In genomic region chr11:69645801-69646492, GRCh38 we compare ENCODE assay signal across 19 cellular contexts. TPM values are rescaled to one million over a fixed set of nuclear protein-coding genes. Genes with fewer than 3 reads are reported as not detected.
DNase-seq lines count a peak whose midpoint lies in the region; ATAC-seq, FAIRE-seq and TF ChIP-seq lines count a peak whose summit lies in the region.
"Had no signal": no experiment of that assay in that cellular context is flagged by ENCODE, and none has a peak within 500 bp of the region (broad histone marks: within the 10 kb centered on the region; RNA-seq: fewer than 3 reads in every experiment).

No MANE protein-coding gene starts in this region.

- intact Hi-C loops in endothelial cell of umbilical vein (cut with micrococcal nuclease) (no loop called here), spleen (cut with DNase I; ENCODE audit: low total_unique reads) (no loop called here)

- CTCF ChIA-PET in endothelial cell of umbilical vein (lab: Charles Lee), result interaction anchor here (6.3 kb wide), 1 partner anchor 543 kb away, joined by 154 read pairs; no protein-coding TSS in a partner anchor
- CTCF ChIA-PET in activated CD4-positive, alpha-beta memory T cell treated with anti-CD3 and anti-CD28 coated beads, Interleukin-2, amount 10 ng/mL, durations not matched to agents 7 days and 5 days (lab: Charles Lee), result interaction anchor here (0.8 kb wide), 1 partner anchor 24 kb away, joined by 3 read pairs; no protein-coding TSS in a partner anchor

- no peaks in the 10 kb centered on the region for H3K9me1 ChIP-seq in endothelial cell of umbilical vein (replicated peaks; ENCODE audit: control insufficient read depth, extremely low read depth, insufficient read depth, low read length)

- TF ChIP-seq POLR2A in endothelial cell of umbilical vein (IDR thresholded peaks at IDR 0.05; ENCODE audit: low read depth, low read length) (no peak), spleen (IDR thresholded peaks at IDR 0.05) (no peak)

- H4K20me1 ChIP-seq in endothelial cell of umbilical vein (replicated peaks; ENCODE audit: control insufficient read depth, extremely low read depth, insufficient read depth, low read length), result no peaks in the 10 kb centered on the region

- no peak overlapping the region for H3K4me3 ChIP-seq in endothelial cell of umbilical vein (replicated peaks in 1 of 3; ENCODE audit: insufficient read depth in 1 of 3, low read depth in 1 of 3, low read length in 3 of 3)
- H3K4me3 ChIP-seq in spleen, result no peak overlapping the region
- H3K4me3 ChIP-seq: heart left ventricle had no signal

- peaks cover 7% of the 10 kb centered on the region for H3K27me3 Mint-ChIP-seq in activated CD4-positive, alpha-beta memory T cell treated with anti-CD3 and anti-CD28 coated beads, Interleukin-2, amount 10 ng/mL, durations not matched to agents 7 days and 5 days

- H3K27ac ChIP-seq in endothelial cell of umbilical vein (ENCODE audit: insufficient read depth, low read depth, low read length) (no peak overlapping the region), spleen (no peak overlapping the region)

- no peaks in the 10 kb centered on the region for H3K36me3 Mint-ChIP-seq in activated CD4-positive, alpha-beta memory T cell treated with anti-CD3 and anti-CD28 coated beads, Interleukin-2, amount 10 ng/mL, durations not matched to agents 7 days and 5 days (ENCODE audit: low read depth)
- H3K36me3 Mint-ChIP-seq: natural killer cell had no signal

- no peak overlapping the region for H3K9ac ChIP-seq in endothelial cell of umbilical vein (replicated peaks; ENCODE audit: extremely low read depth, insufficient read depth, low read length)

- H3K27me3 ChIP-seq in endothelial cell of umbilical vein (ENCODE audit: control insufficient read depth in 2 of 2, insufficient read depth in 2 of 2, low read length in 2 of 2) (no peaks in the 10 kb centered on the region), spleen (replicated peaks in 1 of 7) (peaks cover 0 to 32% (median 6%) of the 10 kb centered on the region in 7 donors)

- no peak for ATAC-seq in GM18861 (IDR thresholded peaks at IDR 0.05; ENCODE audit: unreplicated experiment)
- ATAC-seq: activated T-helper 17 cell treated with anti-CD3 and anti-CD28 coated beads, Interleukin-2, amount 50 U/mL, for 72 hours; heart left ventricle; left ventricle myocardium superior; natural killer cell had no signal

- H3K9me3 Mint-ChIP-seq in activated CD4-positive, alpha-beta memory T cell treated with anti-CD3 and anti-CD28 coated beads, Interleukin-2, amount 10 ng/mL, durations not matched to agents 7 days and 5 days, result no peaks in the 10 kb centered on the region
- H3K9me3 Mint-ChIP-seq: activated CD4-positive, alpha-beta T cell treated with anti-CD3 and anti-CD28 coated beads, Interleukin-2, amount 10 ng/mL, durations not matched to agents 7 days and 5 days; activated T-helper 17 cell treated with anti-CD3 and anti-CD28 coated beads, Interleukin-2, amount 50 U/mL, for 72 hours; IgD-negative memory B cell; natural killer cell had no signal

- DNase-seq in NCI-H748 (lab: John Stamatoyannopoulos, UW; ENCODE audit: unreplicated experiment) (peak; percentile 47), NCI-H748 treated with DMSO at 0.1 percent for 48 hours (lab: John Stamatoyannopoulos, UW) (no peak), NCI-H345 treated with DMSO at 0.1 percent for 48 hours (lab: John Stamatoyannopoulos, UW; ENCODE audit: unreplicated experiment) (peak; percentile 5), endothelial cell of umbilical vein (ENCODE audit: low read depth, low spot score) (no peak), spleen (peak; percentile 70), amniotic stem cell (lab: John Stamatoyannopoulos, UW) (no peak)
- no peak for DNase-seq in activated CD4-positive, alpha-beta memory T cell treated with anti-CD3 and anti-CD28 coated beads, Interleukin-2, amount 10 ng/mL, durations not matched to agents 7 days and 5 days
- DNase-seq: activated CD4-positive, alpha-beta T cell treated with anti-CD3 and anti-CD28 coated beads, Interleukin-2, amount 10 ng/mL, durations not matched to agents 7 days and 5 days; DND-41; HCEC 1CT; left ventricle myocardium superior; natural killer cell; NCI-H1436 treated with DMSO at 0.1 percent for 48 hours; trophoblast cell had no signal

- H3K27ac Mint-ChIP-seq in activated CD4-positive, alpha-beta memory T cell treated with anti-CD3 and anti-CD28 coated beads, Interleukin-2, amount 10 ng/mL, durations not matched to agents 7 days and 5 days, result no peak overlapping the region
- H3K27ac Mint-ChIP-seq: activated CD4-positive, alpha-beta T cell treated with anti-CD3 and anti-CD28 coated beads, Interleukin-2, amount 10 ng/mL, durations not matched to agents 7 days and 5 days; activated T-helper 17 cell treated with anti-CD3 and anti-CD28 coated beads, Interleukin-2, amount 50 U/mL, for 72 hours; IgD-negative memory B cell; natural killer cell had no signal

- no peak overlapping the region for H2AFZ ChIP-seq in endothelial cell of umbilical vein (ENCODE audit: low read depth, low read length)

- H3K4me2 ChIP-seq in endothelial cell of umbilical vein (ENCODE audit: insufficient read depth, low read length), result no peak overlapping the region

- peaks cover 88% of the 10 kb centered on the region for H3K79me2 ChIP-seq in endothelial cell of umbilical vein (ENCODE audit: control insufficient read depth, insufficient read depth, low read length)

- peaks cover 5% of the 10 kb centered on the region for H3K4me1 Mint-ChIP-seq in activated CD4-positive, alpha-beta memory T cell treated with anti-CD3 and anti-CD28 coated beads, Interleukin-2, amount 10 ng/mL, durations not matched to agents 7 days and 5 days

- H3K9me3 ChIP-seq in endothelial cell of umbilical vein (replicated peaks; ENCODE audit: control insufficient read depth, insufficient read depth, low read length) (no peaks in the 10 kb centered on the region), spleen (no peaks in the 10 kb centered on the region)
- H3K9me3 ChIP-seq: heart left ventricle had no signal

- POLR2A ChIA-PET in endothelial cell of umbilical vein (lab: Charles Lee), result interaction anchor here (0.6 kb wide), 1 partner anchor 1152 kb away, joined by 3 read pairs; no protein-coding TSS in a partner anchor
- POLR2A ChIA-PET in activated CD4-positive, alpha-beta memory T cell treated with anti-CD3 and anti-CD28 coated beads, Interleukin-2, amount 10 ng/mL, durations not matched to agents 7 days and 5 days (lab: Charles Lee), result interaction anchor here (1.2 kb wide), 1 partner anchor 349 kb away, joined by 3 read pairs; no protein-coding TSS in a partner anchor

- H3K4me1 ChIP-seq in endothelial cell of umbilical vein (ENCODE audit: control insufficient read depth, extremely low read depth, insufficient read depth, low read length), result peaks cover 13% of the 10 kb centered on the region
- H3K4me1 ChIP-seq in spleen, result peaks cover 15 to 86% (median 45%) of the 10 kb centered on the region in 6 donors

- FAIRE-seq in endothelial cell of umbilical vein (lab: Jason Lieb, UNC), result no peak
- FAIRE-seq: GM12891 had no signal

- no peak overlapping the region for H3K4me3 Mint-ChIP-seq in activated CD4-positive, alpha-beta memory T cell treated with anti-CD3 and anti-CD28 coated beads, Interleukin-2, amount 10 ng/mL, durations not matched to agents 7 days and 5 days
- H3K4me3 Mint-ChIP-seq: activated CD4-positive, alpha-beta T cell treated with anti-CD3 and anti-CD28 coated beads, Interleukin-2, amount 10 ng/mL, durations not matched to agents 7 days and 5 days; activated T-helper 17 cell treated with anti-CD3 and anti-CD28 coated beads, Interleukin-2, amount 50 U/mL, for 72 hours; natural killer cell had no signal

- dilution Hi-C loops in endothelial cell of umbilical vein (cut with MboI; ENCODE audit: extremely low pct_ligation_motif_present, low sequenced_read_pairs), result no loop called here

- 85 to 87% (median 85%) methylated on average over 27 to 30 of the region's 30 CpGs for WGBS in spleen, 5 donors

- H3K36me3 ChIP-seq in endothelial cell of umbilical vein (ENCODE audit: control insufficient read depth in 2 of 2, extremely low read depth in 1 of 2, insufficient read depth in 2 of 2, low read length in 2 of 2), result peaks cover 27 to 33% of the 10 kb centered on the region in 2 experiments
- peaks cover 0 to 77% (median 16%) of the 10 kb centered on the region in 6 donors for H3K36me3 ChIP-seq in spleen

- TF ChIP-seq CTCF in endothelial cell of umbilical vein (IDR thresholded peaks at IDR 0.05; ENCODE audit: extremely low read depth in 1 of 2, insufficient read depth in 1 of 2, low read depth in 1 of 2, low read length in 2 of 2) (no peak), spleen (IDR thresholded peaks at IDR 0.05 in 8 of 11, conservative IDR thresholded peaks at IDR 0.05 in 3 of 11) (no peak)

- no TSS peak for BruUV-seq in endothelial cell of umbilical vein (replicated peaks; lab: Mats Ljungman, UMichigan)

RNA-seq across cellular contexts. Expression of gene CCND1, which starts 5.0 kb away (rescaled TPM):
- 336 and 370 TPM in 2 replicates for total RNA-seq in endothelial cell of umbilical vein
- polyA plus RNA-seq in endothelial cell of umbilical vein, result 98.7 and 113 TPM in 2 replicates
- polyA plus RNA-seq in endothelial cell of umbilical vein (2011; cell fraction: cytosol; rRNA removed), result 120 and 122 TPM in 2 replicates
- polyA plus RNA-seq in endothelial cell of umbilical vein (2011; cell fraction: nucleus; rRNA removed), result 102 and 108 TPM in 2 replicates
- polyA plus RNA-seq in endothelial cell of umbilical vein (2012), result 207 and 276 TPM in 2 replicates
- polyA minus RNA-seq in endothelial cell of umbilical vein, result 128 and 155 TPM in 2 replicates
- polyA minus RNA-seq in endothelial cell of umbilical vein (2011; cell fraction: cytosol; rRNA and poly(A)+ RNA removed), result 24.0 TPM
- polyA minus RNA-seq in endothelial cell of umbilical vein (2011; cell fraction: nucleus; rRNA and poly(A)+ RNA removed), result 63.3 and 131 TPM in 2 replicates
- 10 to 100 TPM; 14.3 to 96.6 (median 60.5) TPM for total RNA-seq in spleen
- 10 to 100 TPM in 1 of 3 donors, 1 to 10 TPM in 2; 4.3 to 22.7 (median 6.4) TPM for polyA plus RNA-seq in spleen
- under 1 TPM; 0.05 to 0.08 TPM for total RNA-seq in activated CD4-positive, alpha-beta memory T cell treated with anti-CD3 and anti-CD28 coated beads, Interleukin-2, amount 10 ng/mL, durations not matched to agents 7 days and 5 days

RNA-seq across cellular contexts. Expression of gene LTO1, which starts 29.2 kb away (rescaled TPM):
- total RNA-seq in endothelial cell of umbilical vein (27.3 and 30.9 TPM in 2 replicates), spleen (10 to 100 TPM; 21.0 to 41.4 (median 31.3) TPM)
- polyA plus RNA-seq in endothelial cell of umbilical vein (22.1 and 26.8 TPM in 2 replicates), spleen (10 to 100 TPM; 17.5 to 32.3 (median 30.8) TPM)
- polyA plus RNA-seq in endothelial cell of umbilical vein (2011; cell fraction: cytosol; rRNA removed), result 19.8 and 23.3 TPM in 2 replicates
- 47.9 and 48.3 TPM in 2 replicates for polyA plus RNA-seq in endothelial cell of umbilical vein (2011; cell fraction: nucleus; rRNA removed)
- 19.3 and 22.6 TPM in 2 replicates for polyA plus RNA-seq in endothelial cell of umbilical vein (2012)
- polyA minus RNA-seq in endothelial cell of umbilical vein, result 17.2 and 22.0 TPM in 2 replicates
- 12.4 TPM for polyA minus RNA-seq in endothelial cell of umbilical vein (2011; cell fraction: cytosol; rRNA and poly(A)+ RNA removed)
- polyA minus RNA-seq in endothelial cell of umbilical vein (2011; cell fraction: nucleus; rRNA and poly(A)+ RNA removed), result 25.4 and 26.6 TPM in 2 replicates
- 10 to 100 TPM; 23.4 to 25.5 TPM for total RNA-seq in activated CD4-positive, alpha-beta memory T cell treated with anti-CD3 and anti-CD28 coated beads, Interleukin-2, amount 10 ng/mL, durations not matched to agents 7 days and 5 days

RNA-seq across cellular contexts. Expression of gene FGF19, which starts 57.9 kb away (rescaled TPM):
- not detected in 2 replicates for total RNA-seq in endothelial cell of umbilical vein
- polyA plus RNA-seq in endothelial cell of umbilical vein, result 0.03 TPM in 1 of 2 replicates, not detected in the other
- not detected in 2 replicates for polyA plus RNA-seq in endothelial cell of umbilical vein (2011; cell fraction: cytosol; rRNA removed)
- not detected in 2 replicates for polyA plus RNA-seq in endothelial cell of umbilical vein (2011; cell fraction: nucleus; rRNA removed)
- polyA plus RNA-seq in endothelial cell of umbilical vein (2012), result not detected in 2 replicates
- not detected in 2 replicates for polyA minus RNA-seq in endothelial cell of umbilical vein
- 0.41 TPM for polyA minus RNA-seq in endothelial cell of umbilical vein (2011; cell fraction: cytosol; rRNA and poly(A)+ RNA removed)
- polyA minus RNA-seq in endothelial cell of umbilical vein (2011; cell fraction: nucleus; rRNA and poly(A)+ RNA removed), result not detected in 2 replicates
- not detected for total RNA-seq in spleen
- not detected for polyA plus RNA-seq in spleen
- total RNA-seq in activated CD4-positive, alpha-beta memory T cell treated with anti-CD3 and anti-CD28 coated beads, Interleukin-2, amount 10 ng/mL, durations not matched to agents 7 days and 5 days, result not detected
- total RNA-seq: activated CD4-positive, alpha-beta T cell treated with anti-CD3 and anti-CD28 coated beads, Interleukin-2, amount 10 ng/mL, durations not matched to agents 7 days and 5 days; activated T-helper 17 cell treated with anti-CD3 and anti-CD28 coated beads, Interleukin-2, amount 50 U/mL, for 72 hours; heart left ventricle; left ventricle myocardium superior; natural killer cell had no signal
- polyA plus RNA-seq: heart left ventricle, IgD-negative memory B cell had no signal

Comparison
In these comparisons a context has a peak if more than half of its experiments do, and no peak if none do; other contexts are left out.
1. DNase-seq: peak in NCI-H748 (single experiment), NCI-H345 treated with DMSO at 0.1 percent for 48 hours (single experiment) and spleen (single experiment); none in NCI-H748 treated with DMSO at 0.1 percent for 48 hours (single experiment), endothelial cell of umbilical vein (single experiment), activated CD4-positive, alpha-beta memory T cell treated with anti-CD3 and anti-CD28 coated beads, Interleukin-2, amount 10 ng/mL, durations not matched to agents 7 days and 5 days (single experiment) and amniotic stem cell (single experiment).
2. RNA of gene CCND1, which starts 5.0 kb away (total RNA-seq): 336 to 370 TPM in endothelial cell of umbilical vein and 14.3 to 96.6 TPM in spleen; 0.05 to 0.08 TPM in activated CD4-positive, alpha-beta memory T cell treated with anti-CD3 and anti-CD28 coated beads, Interleukin-2, amount 10 ng/mL, durations not matched to agents 7 days and 5 days; every median in the first group is over 10 times any median in the second.